1 cellular context compared by ENCODE assay signal in the genomic region with DNA sequence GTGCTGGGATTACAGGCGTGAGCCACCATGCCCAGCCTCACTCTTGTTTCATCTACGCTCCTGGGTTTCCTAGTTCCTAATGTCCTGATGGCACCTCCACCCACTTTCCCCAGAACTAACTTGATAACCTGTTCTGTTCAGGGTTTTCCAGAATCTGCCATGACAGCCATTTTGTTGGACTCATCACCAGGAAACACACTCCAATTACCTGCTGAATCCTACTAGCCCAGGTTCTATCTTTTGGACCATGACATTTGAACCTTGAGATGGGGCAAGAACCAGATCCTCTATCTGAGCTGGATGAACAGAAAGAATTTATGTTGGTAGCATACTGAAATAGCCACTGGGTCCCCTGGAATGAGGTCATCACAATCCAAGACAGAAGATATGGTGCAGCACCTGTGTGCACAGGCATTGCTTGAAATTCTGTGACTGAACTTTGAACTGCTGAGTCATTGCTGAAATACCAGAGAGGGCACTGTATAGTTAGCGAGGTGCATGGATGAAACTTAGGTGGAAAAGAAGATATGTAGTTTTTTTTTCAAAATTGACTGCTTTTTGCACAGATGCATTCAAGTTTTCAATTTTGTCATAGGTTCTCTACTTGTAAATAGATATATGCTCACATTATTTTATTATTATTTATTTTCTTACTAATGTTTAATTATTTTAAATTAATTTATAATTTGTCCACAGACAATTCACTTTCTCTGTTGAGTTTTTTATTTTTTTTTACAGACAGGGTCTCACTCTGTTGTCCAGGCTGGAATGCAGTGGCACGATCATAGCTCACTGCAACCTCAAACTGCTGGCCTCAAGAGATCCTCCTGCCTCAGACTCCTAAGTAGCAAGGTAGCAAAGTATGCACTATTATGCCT.
TF ChIP-seq lines count a peak whose summit lies in the region.

No MANE protein-coding gene starts in this region.

TF ChIP-seq in HepG2, 621 proteins besides CTCF, POLR2A, EP300 and RAD21 (continued from another document and continues in another):
- 0 out of 2 replicates have a peak, but pooled peaks have one; percentile 15 for TF ChIP-seq PBX2 (CRISPR knock-in tag; IDR thresholded peaks at IDR 0.05)
- peak; percentile 71; the same call in 1 of the 2 replicates for TF ChIP-seq KDM4B (CRISPR knock-in tag; IDR thresholded peaks at IDR 0.05)
- TF ChIP-seq, protein P1, sequence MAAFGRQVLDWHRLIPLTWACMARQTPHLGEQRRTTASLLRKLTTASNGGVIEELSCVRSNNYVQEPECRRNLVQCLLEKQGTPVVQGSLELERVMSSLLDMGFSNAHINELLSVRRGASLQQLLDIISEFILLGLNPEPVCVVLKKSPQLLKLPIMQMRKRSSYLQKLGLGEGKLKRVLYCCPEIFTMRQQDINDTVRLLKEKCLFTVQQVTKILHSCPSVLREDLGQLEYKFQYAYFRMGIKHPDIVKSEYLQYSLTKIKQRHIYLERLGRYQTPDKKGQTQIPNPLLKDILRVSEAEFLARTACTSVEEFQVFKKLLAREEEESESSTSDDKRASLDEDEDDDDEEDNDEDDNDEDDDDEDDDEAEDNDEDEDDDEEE (CRISPR knock-in tag; IDR thresholded peaks at IDR 0.05) = no peak
- TF ChIP-seq, protein P2, sequence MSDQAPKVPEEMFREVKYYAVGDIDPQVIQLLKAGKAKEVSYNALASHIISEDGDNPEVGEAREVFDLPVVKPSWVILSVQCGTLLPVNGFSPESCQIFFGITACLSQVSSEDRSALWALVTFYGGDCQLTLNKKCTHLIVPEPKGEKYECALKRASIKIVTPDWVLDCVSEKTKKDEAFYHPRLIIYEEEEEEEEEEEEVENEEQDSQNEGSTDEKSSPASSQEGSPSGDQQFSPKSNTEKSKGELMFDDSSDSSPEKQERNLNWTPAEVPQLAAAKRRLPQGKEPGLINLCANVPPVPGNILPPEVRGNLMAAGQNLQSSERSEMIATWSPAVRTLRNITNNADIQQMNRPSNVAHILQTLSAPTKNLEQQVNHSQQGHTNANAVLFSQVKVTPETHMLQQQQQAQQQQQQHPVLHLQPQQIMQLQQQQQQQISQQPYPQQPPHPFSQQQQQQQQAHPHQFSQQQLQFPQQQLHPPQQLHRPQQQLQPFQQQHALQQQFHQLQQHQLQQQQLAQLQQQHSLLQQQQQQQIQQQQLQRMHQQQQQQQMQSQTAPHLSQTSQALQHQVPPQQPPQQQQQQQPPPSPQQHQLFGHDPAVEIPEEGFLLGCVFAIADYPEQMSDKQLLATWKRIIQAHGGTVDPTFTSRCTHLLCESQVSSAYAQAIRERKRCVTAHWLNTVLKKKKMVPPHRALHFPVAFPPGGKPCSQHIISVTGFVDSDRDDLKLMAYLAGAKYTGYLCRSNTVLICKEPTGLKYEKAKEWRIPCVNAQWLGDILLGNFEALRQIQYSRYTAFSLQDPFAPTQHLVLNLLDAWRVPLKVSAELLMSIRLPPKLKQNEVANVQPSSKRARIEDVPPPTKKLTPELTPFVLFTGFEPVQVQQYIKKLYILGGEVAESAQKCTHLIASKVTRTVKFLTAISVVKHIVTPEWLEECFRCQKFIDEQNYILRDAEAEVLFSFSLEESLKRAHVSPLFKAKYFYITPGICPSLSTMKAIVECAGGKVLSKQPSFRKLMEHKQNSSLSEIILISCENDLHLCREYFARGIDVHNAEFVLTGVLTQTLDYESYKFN (CRISPR knock-in tag; conservative IDR thresholded peaks at IDR 0.05) = peak; percentile 84
- TF ChIP-seq SSRP1 (CRISPR knock-in tag; IDR thresholded peaks at IDR 0.05) = peak; percentile 77; the same call in 1 of the 2 replicates
- peak; percentile 40; the same call in 1 of the 2 replicates for TF ChIP-seq SIX1 (CRISPR knock-in tag; IDR thresholded peaks at IDR 0.05; ENCODE audit: borderline replicate concordance)
- TF ChIP-seq ZNF24 (IDR thresholded peaks at IDR 0.05) = peak; percentile 70; the same call in 1 of the 2 replicates
- TF ChIP-seq ZNF570 (CRISPR knock-in tag; IDR thresholded peaks at IDR 0.05; ENCODE audit: borderline replicate concordance) = no peak
- TF ChIP-seq ZNF781 (CRISPR knock-in tag; IDR thresholded peaks at IDR 0.05; ENCODE audit: borderline replicate concordance, not compliant biosample characterization) = peak; percentile 72
- peak; percentile 43; the same call in 1 of the 2 replicates for TF ChIP-seq LCORL (IDR thresholded peaks at IDR 0.05)
- TF ChIP-seq LCORL (CRISPR knock-in tag; IDR thresholded peaks at IDR 0.05) = peak; percentile 88
- TF ChIP-seq CC2D1A (CRISPR knock-in tag; IDR thresholded peaks at IDR 0.05) = peak; percentile 87; the same call in 1 of the 2 replicates
- peak; percentile 92 for TF ChIP-seq SMARCE1 (IDR thresholded peaks at IDR 0.05; ENCODE audit: borderline replicate concordance)
- TF ChIP-seq ZGPAT (CRISPR knock-in tag; IDR thresholded peaks at IDR 0.05) = peak; percentile 85
- TF ChIP-seq ZNF12 (CRISPR knock-in tag; IDR thresholded peaks at IDR 0.05) = peak; percentile 68; the same call in 1 of the 2 replicates
- peak; percentile 40; the same call in 1 of the 2 replicates for TF ChIP-seq ISL2 (CRISPR knock-in tag; IDR thresholded peaks at IDR 0.05)
- peak; percentile 92 for TF ChIP-seq JUNB (CRISPR knock-in tag; IDR thresholded peaks at IDR 0.05; ENCODE audit: borderline replicate concordance)
- TF ChIP-seq CBX5 (CRISPR knock-in tag; IDR thresholded peaks at IDR 0.05; ENCODE audit: borderline replicate concordance) = peak; percentile 93; the same call in 1 of the 2 replicates
- peak; percentile 72 for TF ChIP-seq ELF3 (CRISPR knock-in tag; IDR thresholded peaks at IDR 0.05)
- TF ChIP-seq SPEN (CRISPR knock-in tag; IDR thresholded peaks at IDR 0.05; ENCODE audit: low read depth) = 0 out of 2 replicates have a peak, but pooled peaks have one; percentile 30
- TF ChIP-seq ZNF512B (CRISPR knock-in tag; IDR thresholded peaks at IDR 0.05; ENCODE audit: borderline replicate concordance) = peak; percentile 69; the same call in 1 of the 2 replicates
- TF ChIP-seq ZNF605 (CRISPR knock-in tag; IDR thresholded peaks at IDR 0.05) = 0 out of 2 replicates have a peak, but pooled peaks have one; percentile 27
- peak; percentile 85 for TF ChIP-seq MEF2D (CRISPR knock-in tag; IDR thresholded peaks at IDR 0.05)
- no peak for TF ChIP-seq IRF1 (CRISPR knock-in tag; IDR thresholded peaks at IDR 0.05; ENCODE audit: low read depth)
- TF ChIP-seq, protein P3, sequence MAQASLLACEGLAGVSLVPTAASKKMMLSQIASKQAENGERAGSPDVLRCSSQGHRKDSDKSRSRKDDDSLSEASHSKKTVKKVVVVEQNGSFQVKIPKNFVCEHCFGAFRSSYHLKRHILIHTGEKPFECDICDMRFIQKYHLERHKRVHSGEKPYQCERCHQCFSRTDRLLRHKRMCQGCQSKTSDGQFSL (CRISPR knock-in tag; IDR thresholded peaks at IDR 0.05) = no peak
- TF ChIP-seq SP5 (CRISPR knock-in tag; IDR thresholded peaks at IDR 0.05; ENCODE audit: borderline replicate concordance, low read depth) = peak; percentile 20; the same call in 1 of the 2 replicates
- TF ChIP-seq MAZ (IDR thresholded peaks at IDR 0.05; ENCODE audit: borderline replicate concordance, low read depth, low read length) = no peak
- TF ChIP-seq MAZ (CRISPR knock-in tag; IDR thresholded peaks at IDR 0.05; ENCODE audit: low read depth) = no peak
- TF ChIP-seq, protein P4, sequence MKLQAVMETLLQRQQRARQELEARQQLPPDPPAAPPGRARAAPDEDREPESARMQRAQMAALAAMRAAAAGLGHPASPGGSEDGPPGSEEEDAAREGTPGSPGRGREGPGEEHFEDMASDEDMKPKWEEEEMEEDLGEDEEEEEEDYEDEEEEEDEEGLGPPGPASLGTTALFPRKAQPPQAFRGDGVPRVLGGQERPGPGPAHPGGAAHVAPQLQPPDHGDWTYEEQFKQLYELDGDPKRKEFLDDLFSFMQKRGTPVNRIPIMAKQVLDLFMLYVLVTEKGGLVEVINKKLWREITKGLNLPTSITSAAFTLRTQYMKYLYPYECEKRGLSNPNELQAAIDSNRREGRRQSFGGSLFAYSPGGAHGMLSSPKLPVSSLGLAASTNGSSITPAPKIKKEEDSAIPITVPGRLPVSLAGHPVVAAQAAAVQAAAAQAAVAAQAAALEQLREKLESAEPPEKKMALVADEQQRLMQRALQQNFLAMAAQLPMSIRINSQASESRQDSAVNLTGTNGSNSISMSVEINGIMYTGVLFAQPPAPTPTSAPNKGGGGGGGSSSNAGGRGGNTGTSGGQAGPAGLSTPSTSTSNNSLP (IDR thresholded peaks at IDR 0.05; ENCODE audit: low read depth, low read length) = peak; percentile 69; the same call in 1 of the 2 replicates
- TF ChIP-seq CHD2 (IDR thresholded peaks at IDR 0.05; ENCODE audit: low read depth, low read length) = no peak
- no peak for TF ChIP-seq ZBTB4 (CRISPR knock-in tag; IDR thresholded peaks at IDR 0.05; ENCODE audit: borderline replicate concordance)
- peak; percentile 85 for TF ChIP-seq MED1 (CRISPR knock-in tag; IDR thresholded peaks at IDR 0.05)
- TF ChIP-seq PPARG (CRISPR knock-in tag; conservative IDR thresholded peaks at IDR 0.05) = peak; percentile 41; the same call in 1 of the 2 replicates
- TF ChIP-seq BRD4 (CRISPR knock-in tag; IDR thresholded peaks at IDR 0.05) = 0 out of 2 replicates have a peak, but pooled peaks have one; percentile 51
- no peak for TF ChIP-seq DR1 (CRISPR knock-in tag; IDR thresholded peaks at IDR 0.05)
